Comparison of ENCODE assay signal across 15 cellular contexts in genomic region chr2:239379641-239380170, GRCh38. TPM values are rescaled to one million over a fixed set of nuclear protein-coding genes. Genes with fewer than 3 reads are reported as not detected.
DNase-seq lines count a peak whose midpoint lies in the region; FAIRE-seq and TF ChIP-seq lines count a peak whose summit lies in the region.
"Had no signal": no experiment of that assay in that cellular context is flagged by ENCODE, and none has a peak within 500 bp of the region (broad histone marks: within the 10 kb centered on the region; RNA-seq: fewer than 3 reads in every experiment).

No MANE protein-coding gene starts in this region.

- H3K27ac ChIP-seq in VCaP (no peak overlapping the region), keratinocyte (ENCODE audit: control insufficient read depth, insufficient read depth, low read length) (no peak overlapping the region), suprapubic skin (no peak overlapping the region)
- H3K27ac ChIP-seq: SK-N-MC had no signal

- H2AFZ ChIP-seq in keratinocyte (ENCODE audit: control insufficient read depth, low read length), result no peak overlapping the region

- H3K4me1 ChIP-seq in keratinocyte (ENCODE audit: control insufficient read depth, extremely low read depth, insufficient read depth, low read length) (no peaks in the 10 kb centered on the region), suprapubic skin (peaks cover 4% of the 10 kb centered on the region)

- WGBS in suprapubic skin, result 94% methylated on average over 19 of the region's 19 CpGs

- H3K4me2 ChIP-seq in keratinocyte (ENCODE audit: control insufficient read depth, extremely low read depth, insufficient read depth, low read depth, low read length), result no peak overlapping the region

- no peaks in the 10 kb centered on the region for H3K27me3 Mint-ChIP-seq in activated naive CD4-positive, alpha-beta T cell treated with anti-CD3 and anti-CD28 coated beads, Interleukin-2, amount 10 ng/mL, durations not matched to agents 7 days and 5 days
- H3K27me3 Mint-ChIP-seq: activated naive CD8-positive, alpha-beta T cell had no signal

- H3K4me3 ChIP-seq in keratinocyte (ENCODE audit: control insufficient read depth in 2 of 3, extremely low read depth in 1 of 3, insufficient read depth in 2 of 3, low read depth in 1 of 3, low read length in 3 of 3) (no peak overlapping the region), suprapubic skin (no peak overlapping the region)
- H3K4me3 ChIP-seq: esophagus squamous epithelium, SK-N-MC had no signal

- peak; percentile 20 for DNase-seq in activated naive CD4-positive, alpha-beta T cell treated with anti-CD3 and anti-CD28 coated beads, Interleukin-2, amount 10 ng/mL, durations not matched to agents 7 days and 5 days
- DNase-seq in activated naive CD4-positive, alpha-beta T cell treated with Interleukin-2 at 50 U/mL for 16 hours, result no peak
- DNase-seq in keratinocyte (ENCODE audit: low read depth, low spot score) (no peak), suprapubic skin (ENCODE audit: low spot score in 2 of 2) (peak; percentile 60 to 67), NOMO-1 (lab: John Stamatoyannopoulos, UW; ENCODE audit: unreplicated experiment in 2 of 2) (no peak), NCI-H1694 (lab: John Stamatoyannopoulos, UW) (no peak), cortex of kidney (lab: John Stamatoyannopoulos, UW) (no peak)
- DNase-seq: esophagus squamous epithelium; MV-4-11; stimulated activated CD4-positive, alpha-beta T cell treated with anti-CD3 and anti-CD28 coated beads, Interleukin-2, amount 100 ng/mL, for 48 hours; stimulated activated naive CD4-positive, alpha-beta T cell treated with Interleukin-2 at 50 U/mL for 16 hours had no signal

- TF ChIP-seq CTCF in VCaP (conservative IDR thresholded peaks at IDR 0.05) (peak; percentile 22; the same call in 1 of the 2 replicates), keratinocyte (optimal IDR thresholded peaks at IDR 0.05 in 1 of 3, IDR thresholded peaks at IDR 0.05 in 1 of 3, conservative IDR thresholded peaks at IDR 0.05 in 1 of 3; ENCODE audit: extremely low read depth in 1 of 3, insufficient read depth in 2 of 3, low read length in 3 of 3) (peak in 2 of 3 experiments; percentile 9 to 36), suprapubic skin (IDR thresholded peaks at IDR 0.05) (no peak)

- no peak for FAIRE-seq in keratinocyte (lab: Jason Lieb, UNC)
- FAIRE-seq: HTR-8/SVneo had no signal

- H3K9me1 ChIP-seq in keratinocyte (ENCODE audit: control insufficient read depth, extremely low read depth, insufficient read depth, low read length), result no peaks in the 10 kb centered on the region

- no peak overlapping the region for H3K9ac ChIP-seq in keratinocyte (ENCODE audit: control insufficient read depth, extremely low read depth, insufficient read depth, low read length)

- H3K9me3 ChIP-seq in keratinocyte (ENCODE audit: control insufficient read depth, low read depth, low read length), result no peaks in the 10 kb centered on the region
- H3K9me3 ChIP-seq in suprapubic skin, result no peaks in the 10 kb centered on the region
- H3K9me3 ChIP-seq: esophagus squamous epithelium had no signal

- dilution Hi-C loops in keratinocyte (cut with MboI; ENCODE audit: extremely low pct_ligation_motif_present, low sequenced_read_pairs), result no loop called here

- TF ChIP-seq EP300 in suprapubic skin (IDR thresholded peaks at IDR 0.05), result no peak

- H3K36me3 ChIP-seq in keratinocyte (ENCODE audit: control insufficient read depth in 2 of 2, extremely low read depth in 1 of 2, insufficient read depth in 2 of 2, low read length in 2 of 2), result peaks cover 0 to 4% of the 10 kb centered on the region in 2 experiments
- peaks cover 6% of the 10 kb centered on the region for H3K36me3 ChIP-seq in suprapubic skin

- TF ChIP-seq POLR2A in suprapubic skin (IDR thresholded peaks at IDR 0.05), result no peak

- peaks cover 3% of the 10 kb centered on the region for H4K20me1 ChIP-seq in keratinocyte (ENCODE audit: control insufficient read depth, extremely low read depth, insufficient read depth, low read length)

- no peaks in the 10 kb centered on the region for H3K79me2 ChIP-seq in keratinocyte (ENCODE audit: control insufficient read depth, insufficient read depth, low read length)

- CTCF ChIA-PET in activated naive CD4-positive, alpha-beta T cell treated with anti-CD3 and anti-CD28 coated beads, Interleukin-2, amount 10 ng/mL, durations not matched to agents 7 days and 5 days (lab: Charles Lee), result interaction anchor here (1.0 to 3.1 kb wide), 6 partner anchors 9 to 236 kb away, joined by 3 to 14 read pairs (median 6); no protein-coding TSS in a partner anchor

- peaks cover 34% of the 10 kb centered on the region for H3K4me1 Mint-ChIP-seq in activated naive CD4-positive, alpha-beta T cell treated with anti-CD3 and anti-CD28 coated beads, Interleukin-2, amount 10 ng/mL, durations not matched to agents 7 days and 5 days

- H3K27ac Mint-ChIP-seq in activated naive CD4-positive, alpha-beta T cell treated with anti-CD3 and anti-CD28 coated beads, Interleukin-2, amount 10 ng/mL, durations not matched to agents 7 days and 5 days, result no peak overlapping the region
- H3K27ac Mint-ChIP-seq: activated naive CD8-positive, alpha-beta T cell had no signal

- H3K9me3 Mint-ChIP-seq in activated naive CD4-positive, alpha-beta T cell treated with anti-CD3 and anti-CD28 coated beads, Interleukin-2, amount 10 ng/mL, durations not matched to agents 7 days and 5 days, result no peaks in the 10 kb centered on the region

- no peak overlapping the region for H3K4me3 Mint-ChIP-seq in activated naive CD4-positive, alpha-beta T cell treated with anti-CD3 and anti-CD28 coated beads, Interleukin-2, amount 10 ng/mL, durations not matched to agents 7 days and 5 days
- H3K4me3 Mint-ChIP-seq: activated naive CD8-positive, alpha-beta T cell had no signal

- peaks cover 7% of the 10 kb centered on the region for H3K36me3 Mint-ChIP-seq in activated naive CD4-positive, alpha-beta T cell treated with anti-CD3 and anti-CD28 coated beads, Interleukin-2, amount 10 ng/mL, durations not matched to agents 7 days and 5 days

- H3K27me3 ChIP-seq in keratinocyte (ENCODE audit: control insufficient read depth, extremely low read depth, insufficient read depth, low read length), result no peaks in the 10 kb centered on the region
- H3K27me3 ChIP-seq in suprapubic skin, result no peaks in the 10 kb centered on the region
- H3K27me3 ChIP-seq: esophagus squamous epithelium had no signal

RNA-seq across cellular contexts. Expression of gene HDAC4, which starts 21.1 kb away (rescaled TPM):
- 2.5 to 9.7 TPM (median 2.9 TPM) in 3 replicates for polyA plus RNA-seq in keratinocyte
- polyA plus RNA-seq in keratinocyte (2011; ENCODE audit: low read depth), result 2.9 TPM
- polyA plus RNA-seq in keratinocyte (2011; cell fraction: cytosol; rRNA removed), result 2.3 and 3.8 TPM in 2 replicates
- 13.2 and 16.4 TPM in 2 replicates for polyA plus RNA-seq in keratinocyte (2011; cell fraction: nucleus; rRNA removed)
- polyA plus RNA-seq in keratinocyte (2012; ENCODE audit: low replicate concordance), result 4.7 and 8.9 TPM in 2 replicates
- 11.2 to 20.2 TPM (median 17.4 TPM) in 3 replicates for polyA minus RNA-seq in keratinocyte
- polyA minus RNA-seq in keratinocyte (2011; cell fraction: cytosol; rRNA and poly(A)+ RNA removed), result 16.3 TPM
- polyA minus RNA-seq in keratinocyte (2011; cell fraction: nucleus; rRNA and poly(A)+ RNA removed), result 16.2 and 19.1 TPM in 2 replicates
- 100 to 1,000 TPM in 1 of 4 donors, 10 to 100 TPM in 3; 51.4 to 107 (median 70.8) TPM for total RNA-seq in suprapubic skin

Comparison
In these comparisons a context has a peak if more than half of its experiments do, and no peak if none do; other contexts are left out.
1. DNase-seq: peak in activated naive CD4-positive, alpha-beta T cell treated with anti-CD3 and anti-CD28 coated beads, Interleukin-2, amount 10 ng/mL, durations not matched to agents 7 days and 5 days (single experiment) and suprapubic skin (2 of 2); none in activated naive CD4-positive, alpha-beta T cell treated with Interleukin-2 at 50 U/mL for 16 hours (single experiment), keratinocyte (single experiment), NOMO-1 (0 of 2), NCI-H1694 (single experiment) and cortex of kidney (single experiment).
2. CTCF ChIP-seq: peak in VCaP (single experiment) and keratinocyte (2 of 3); none in suprapubic skin (0 of 2).